Comparison of ENCODE assay signal across 9 cellular contexts in the genomic region with DNA sequence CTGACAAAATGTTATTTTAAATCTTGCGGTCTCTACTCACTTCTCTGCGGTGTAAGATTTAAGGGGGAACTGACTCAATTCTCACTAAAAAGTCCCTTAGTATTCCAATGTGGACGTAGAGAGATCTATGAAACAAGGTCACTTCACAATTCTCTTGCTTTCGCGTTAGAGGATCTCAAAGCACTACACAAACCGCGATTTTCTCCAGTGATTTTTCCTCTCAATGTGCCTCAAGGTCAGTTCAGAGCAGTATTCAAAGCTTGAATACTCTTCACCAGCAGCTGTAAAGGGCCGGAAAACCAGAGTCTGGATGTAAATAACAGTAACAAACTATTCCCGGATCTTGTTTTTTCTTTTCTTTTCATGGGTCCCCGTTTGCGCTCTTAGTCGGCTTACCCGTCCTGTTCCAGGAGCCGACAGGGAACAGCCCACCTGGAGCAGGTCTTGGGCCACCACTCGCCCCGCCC.
A peak's percentile ranks its signal among the peaks of the same experiment; 100 is the strongest.
DNase-seq lines count a peak whose midpoint lies in the region; ATAC-seq, FAIRE-seq and TF ChIP-seq lines count a peak whose summit lies in the region.
"Had no signal": no experiment of that assay in that cellular context is flagged by ENCODE, and none has a peak within 500 bp of the region (broad histone marks: within the 10 kb centered on the region; RNA-seq: fewer than 3 reads in every experiment).

No MANE protein-coding gene starts in this region.

- H3K4me1 Mint-ChIP-seq in HFFc6 (ENCODE audit: low read depth) = peaks cover 16% of the 10 kb centered on the region

- peaks cover 23% of the 10 kb centered on the region for H3K27me3 Mint-ChIP-seq in HFFc6 (ENCODE audit: insufficient read depth)

- no peaks in the 10 kb centered on the region for H3K9me3 ChIP-seq in HAP-1
- no peaks in the 10 kb centered on the region for H3K9me3 ChIP-seq in iPS-18c (ENCODE audit: control insufficient read depth, insufficient read depth, low read length)
- H3K9me3 ChIP-seq in skeletal muscle tissue (ENCODE audit: control insufficient read depth in 3 of 3, low read length in 3 of 3) = no peaks in the 10 kb centered on the region

- H3K9ac ChIP-seq in skeletal muscle tissue (ENCODE audit: low read depth in 1 of 3, low read length in 3 of 3) = peak overlapping the region; percentile 41 to 57 (median 54)

- TF ChIP-seq CTCF in HFFc6 (IDR thresholded peaks at IDR 0.05) = no peak

- peaks cover 17% of the 10 kb centered on the region for H3K4me1 ChIP-seq in HAP-1
- H3K4me1 ChIP-seq in skeletal muscle tissue (ENCODE audit: control insufficient read depth in 3 of 3, insufficient read depth in 3 of 3, low read length in 3 of 3) = peaks cover 31 to 36% (median 34%) of the 10 kb centered on the region in 3 donors

- peak in 1 of 2 experiments; percentile 4 for DNase-seq in HAP-1 (ENCODE audit: low spot score in 2 of 2)
- DNase-seq in amygdala (lab: John Stamatoyannopoulos, UW) = peak in 36 of 56 donors; percentile 9 to 82 (median 45)
- no peak for DNase-seq in RCC 7860 (ENCODE audit: low spot score)
- no peak for DNase-seq in activated naive CD4-positive, alpha-beta T cell treated with Interleukin-2 at 50 U/mL for 16 hours
- no peak for DNase-seq in HFFc6

- ATAC-seq in HG02623 (IDR thresholded peaks at IDR 0.05; ENCODE audit: unreplicated experiment) = no peak

- no peak for FAIRE-seq in RCC 7860 (lab: Jason Lieb, UNC)

- H3K27ac Mint-ChIP-seq in HFFc6 = no peak overlapping the region
- H3K27ac Mint-ChIP-seq: effector memory CD8-positive, alpha-beta T cell had no signal

- peak overlapping the region; percentile 29 for H3K4me3 ChIP-seq in HAP-1
- H3K4me3 ChIP-seq in iPS-18c (ENCODE audit: insufficient read depth, low read depth, low read length) = peak overlapping the region; percentile 65; the same call in 1 of the 2 replicates
- peak overlapping the region; percentile 72 to 81 (median 79) for H3K4me3 ChIP-seq in skeletal muscle tissue (ENCODE audit: low read length in 3 of 3)

- H3K4me3 Mint-ChIP-seq in HFFc6 = no peak overlapping the region
- H3K4me3 Mint-ChIP-seq: effector memory CD8-positive, alpha-beta T cell had no signal

- H3K36me3 ChIP-seq in HAP-1 (replicated peaks) (no peaks in the 10 kb centered on the region), skeletal muscle tissue (ENCODE audit: control insufficient read depth in 3 of 3, insufficient read depth in 3 of 3, low read length in 3 of 3) (no peaks in the 10 kb centered on the region)

- H3K27ac ChIP-seq in skeletal muscle tissue (ENCODE audit: low read depth, low read length) = no peak overlapping the region

- H3K9me3 Mint-ChIP-seq in HFFc6 = no peaks in the 10 kb centered on the region
- H3K9me3 Mint-ChIP-seq: effector memory CD8-positive, alpha-beta T cell had no signal

- in situ Hi-C loops in HAP-1 (cut with MboI; ENCODE audit: low sequenced_read_pairs) = loop anchor here (5.0 to 25.0 kb wide), 2 partner anchors 353 to 537 kb away; no protein-coding TSS in a partner anchor

- no peaks in the 10 kb centered on the region for H3K36me3 Mint-ChIP-seq in HFFc6 (ENCODE audit: low read depth)

- H3K27me3 ChIP-seq in HAP-1 (ENCODE audit: low read depth) (no peaks in the 10 kb centered on the region), skeletal muscle tissue (ENCODE audit: control insufficient read depth in 3 of 3, insufficient read depth in 3 of 3, low read length in 3 of 3) (peaks cover 59 to 72% (median 62%) of the 10 kb centered on the region in 3 donors)

Comparison
In these comparisons a context has a peak if more than half of its experiments do, and no peak if none do; other contexts are left out.
1. DNase-seq: peak in amygdala (36 of 56); none in RCC 7860 (single experiment), activated naive CD4-positive, alpha-beta T cell treated with Interleukin-2 at 50 U/mL for 16 hours (single experiment) and HFFc6 (single experiment).
2. H3K4me3 ChIP-seq: peak in every context shown above with its lines; median percentile 79 in skeletal muscle tissue; 65 in iPS-18c; 29 in HAP-1.